ENCODE assay signal across 2 cellular contexts in genomic region chr15:66884661-66885237, GRCh38.
TF ChIP-seq lines count a peak whose summit lies in the region.

No MANE protein-coding gene starts in this region.

TF ChIP-seq in A549, 52 proteins besides CTCF, POLR2A, EP300 and RAD21:
- TF ChIP-seq HEYL (CRISPR knock-in tag; IDR thresholded peaks at IDR 0.05) (no peak), ESRRA (IDR thresholded peaks at IDR 0.05; ENCODE audit: borderline replicate concordance, low read length) (no peak), GATA3 (IDR thresholded peaks at IDR 0.05; ENCODE audit: borderline replicate concordance) (no peak), POLR2AphosphoS2 (conservative IDR thresholded peaks at IDR 0.05; ENCODE audit: low read length) (no peak), EHF (CRISPR knock-in tag; IDR thresholded peaks at IDR 0.05) (no peak), NPAS2 (CRISPR knock-in tag; IDR thresholded peaks at IDR 0.05; ENCODE audit: borderline replicate concordance) (no peak), MAZ (IDR thresholded peaks at IDR 0.05; ENCODE audit: borderline replicate concordance, low read depth, low read length) (no peak), ELK1 (IDR thresholded peaks at IDR 0.05; ENCODE audit: low read depth, low read length) (no peak), CHD4 (IDR thresholded peaks at IDR 0.05; ENCODE audit: borderline replicate concordance) (no peak)
TF ChIP-seq in A549: peak in this region for 0.

TF ChIP-seq in H1, 55 proteins besides CTCF, POLR2A, EP300 and RAD21:
- TF ChIP-seq EGR1 (IDR thresholded peaks at IDR 0.05; ENCODE audit: borderline replicate concordance, low read depth, low read length) (no peak), E2F6 (IDR thresholded peaks at IDR 0.05) (no peak), FOSL1 (IDR thresholded peaks at IDR 0.05; ENCODE audit: insufficient read depth, low read depth, low read length) (no peak), POLR2AphosphoS5 (IDR thresholded peaks at IDR 0.05; ENCODE audit: low read depth, low read length) (no peak), CTBP2 (IDR thresholded peaks at IDR 0.05; ENCODE audit: borderline replicate concordance, insufficient read depth, insufficient read length, low read length) (no peak), NANOG (IDR thresholded peaks at IDR 0.05; ENCODE audit: insufficient read depth, low read depth, low read length, poor library complexity, severe bottlenecking) (no peak), RFX5 (IDR thresholded peaks at IDR 0.05; ENCODE audit: borderline replicate concordance, low read depth, low read length) (no peak), BCL11A (IDR thresholded peaks at IDR 0.05; ENCODE audit: low read depth in 2 of 2, low read length in 2 of 2) (no peak), YY1 (IDR thresholded peaks at IDR 0.05; ENCODE audit: low read depth, low read length) (no peak), TBP (IDR thresholded peaks at IDR 0.05; ENCODE audit: low read depth, low read length) (no peak), KDM5A (IDR thresholded peaks at IDR 0.05; ENCODE audit: low read length) (no peak), BRCA1 (IDR thresholded peaks at IDR 0.05; ENCODE audit: low read depth, low read length) (no peak), JUND (IDR thresholded peaks at IDR 0.05; ENCODE audit: low read length) (no peak), TAF1 (IDR thresholded peaks at IDR 0.05; ENCODE audit: low read depth, low read length) (no peak), BACH1 (IDR thresholded peaks at IDR 0.05; ENCODE audit: low read length) (no peak), CBX8 (IDR thresholded peaks at IDR 0.05; ENCODE audit: borderline replicate concordance, low read depth, low read length) (no peak), JUN (IDR thresholded peaks at IDR 0.05; ENCODE audit: low read depth, low read length) (no peak), KDM4A (IDR thresholded peaks at IDR 0.05; ENCODE audit: low read depth, low read length, severe bottlenecking) (no peak)
- TF ChIP-seq, protein P1, sequence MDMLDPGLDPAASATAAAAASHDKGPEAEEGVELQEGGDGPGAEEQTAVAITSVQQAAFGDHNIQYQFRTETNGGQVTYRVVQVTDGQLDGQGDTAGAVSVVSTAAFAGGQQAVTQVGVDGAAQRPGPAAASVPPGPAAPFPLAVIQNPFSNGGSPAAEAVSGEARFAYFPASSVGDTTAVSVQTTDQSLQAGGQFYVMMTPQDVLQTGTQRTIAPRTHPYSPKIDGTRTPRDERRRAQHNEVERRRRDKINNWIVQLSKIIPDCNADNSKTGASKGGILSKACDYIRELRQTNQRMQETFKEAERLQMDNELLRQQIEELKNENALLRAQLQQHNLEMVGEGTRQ (IDR thresholded peaks at IDR 0.05; ENCODE audit: low read length) = no peak
